In genomic region chr14:81889529-81889928, GRCh38 we compare ENCODE assay signal across 11 cellular contexts.
A peak's percentile ranks its signal among the peaks of the same experiment; 100 is the strongest.
DNase-seq lines count a peak whose midpoint lies in the region; ATAC-seq and TF ChIP-seq lines count a peak whose summit lies in the region.
"Had no signal": no experiment of that assay in that cellular context is flagged by ENCODE, and none has a peak within 500 bp of the region (broad histone marks: within the 10 kb centered on the region; RNA-seq: fewer than 3 reads in every experiment).

No MANE protein-coding gene starts in this region.

- ATAC-seq in left ventricle myocardium superior = peak; percentile 80
- no peak for ATAC-seq in activated naive CD4-positive, alpha-beta T cell treated with anti-CD3 and anti-CD28 coated beads, Interleukin-2, amount 50 U/mL, for 72 hours

- H3K4me3 Mint-ChIP-seq in progenitor cell of endocrine pancreas (ENCODE audit: low read depth) = no peak overlapping the region
- H3K4me3 Mint-ChIP-seq: CD4-positive, CD25-positive, alpha-beta regulatory T cell had no signal

- no peak for TF ChIP-seq CTCF in progenitor cell of endocrine pancreas (IDR thresholded peaks at IDR 0.05; ENCODE audit: unreplicated experiment)

- H3K36me3 Mint-ChIP-seq in progenitor cell of endocrine pancreas (ENCODE audit: insufficient read depth) = no peaks in the 10 kb centered on the region
- no peaks in the 10 kb centered on the region for H3K36me3 Mint-ChIP-seq in activated naive CD4-positive, alpha-beta T cell treated with anti-CD3 and anti-CD28 coated beads, Interleukin-2, amount 50 U/mL, for 72 hours
- H3K36me3 Mint-ChIP-seq: CD4-positive, CD25-positive, alpha-beta regulatory T cell had no signal

- H3K9me3 Mint-ChIP-seq in progenitor cell of endocrine pancreas (ENCODE audit: low read depth) = no peaks in the 10 kb centered on the region
- peaks cover 5 to 7% of the 10 kb centered on the region in 2 donors for H3K9me3 Mint-ChIP-seq in activated naive CD4-positive, alpha-beta T cell treated with anti-CD3 and anti-CD28 coated beads, Interleukin-2, amount 50 U/mL, for 72 hours

- peak overlapping the region; percentile 6 for H3K27ac Mint-ChIP-seq in progenitor cell of endocrine pancreas
- H3K27ac Mint-ChIP-seq in activated naive CD4-positive, alpha-beta T cell treated with anti-CD3 and anti-CD28 coated beads, Interleukin-2, amount 50 U/mL, for 72 hours = no peak overlapping the region
- H3K27ac Mint-ChIP-seq: CD4-positive, CD25-positive, alpha-beta regulatory T cell had no signal

- H3K4me1 Mint-ChIP-seq in progenitor cell of endocrine pancreas (ENCODE audit: low read depth) = no peaks in the 10 kb centered on the region
- H3K4me1 Mint-ChIP-seq: CD4-positive, CD25-positive, alpha-beta regulatory T cell had no signal

- DNase-seq in NCI-H2171 treated with DMSO at 0.1 percent for 48 hours (lab: John Stamatoyannopoulos, UW) (peak; percentile 16), NCI-H2171 (lab: John Stamatoyannopoulos, UW) (no peak), left ventricle myocardium superior (no peak), cardiac septum (ENCODE audit: low spot score) (no peak), progenitor cell of endocrine pancreas (ENCODE audit: low spot score, unreplicated experiment) (no peak), NCI-H446 treated with DMSO at 0.1 percent for 48 hours (lab: John Stamatoyannopoulos, UW) (no peak)
- DNase-seq in activated naive CD4-positive, alpha-beta T cell treated with anti-CD3 and anti-CD28 coated beads, Interleukin-2, amount 50 U/mL, for 72 hours (ENCODE audit: low spot score in 2 of 2) = no peak
- DNase-seq: 8988T; CD4-positive, CD25-positive, alpha-beta regulatory T cell; DMS53; GF-D8 had no signal

- H3K27me3 Mint-ChIP-seq in progenitor cell of endocrine pancreas = no peaks in the 10 kb centered on the region
- H3K27me3 Mint-ChIP-seq: CD4-positive, CD25-positive, alpha-beta regulatory T cell had no signal

- intact Hi-C loops in left ventricle myocardium superior (cut with micrococcal nuclease) (no loop called here), cardiac septum (cut with DNase I) (no loop called here)
